Comparison of ENCODE assay signal across 26 cellular contexts in the genomic region with DNA sequence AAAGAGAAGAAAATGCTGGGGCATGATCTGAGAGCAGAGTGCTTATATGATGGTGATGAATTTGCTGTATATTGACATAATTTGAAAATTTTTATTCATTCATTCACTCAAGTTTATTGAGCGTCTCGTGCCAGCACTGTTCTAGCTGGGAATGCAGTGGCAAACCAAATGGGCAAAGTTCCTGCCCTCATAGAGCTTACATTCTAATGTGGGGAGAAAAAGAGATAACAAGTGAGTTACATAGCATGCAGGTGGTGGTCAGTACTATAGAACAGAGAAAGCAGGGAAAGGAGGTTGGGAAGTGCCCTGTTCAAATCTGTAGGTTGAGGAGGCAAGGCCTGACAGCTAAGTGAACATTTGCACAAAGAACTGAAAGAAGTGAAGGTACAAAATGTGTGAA.
"Had no signal": no experiment of that assay in that cellular context is flagged by ENCODE, and none has a peak within 500 bp of the region (broad histone marks: within the 10 kb centered on the region; RNA-seq: fewer than 3 reads in every experiment).

No MANE protein-coding gene starts in this region.

- ATAC-seq: left colon; left lung; lower lobe of right lung; natural killer cell; sciatic nerve; stimulated activated effector memory CD8-positive, alpha-beta T cell treated with anti-CD3 and anti-CD28 coated beads, Interleukin-12 subunit alpha, Interleukin-12 subunit beta, amount 100 ng/mL, for 72 hours had no signal

- H3K36me3 ChIP-seq: neural progenitor cell, right atrium auricular region had no signal

- FAIRE-seq: islet of Langerhans, kidney had no signal

- H3K9ac ChIP-seq: neural progenitor cell, parathyroid adenoma had no signal

- H3K27me3 ChIP-seq: left lung, neural progenitor cell, neutrophil, right atrium auricular region, spleen, suprapubic skin, tibial artery, upper lobe of left lung had no signal

- H3K4me3 ChIP-seq: left lung, lower lobe of right lung, neural progenitor cell, right atrium auricular region, skin epidermis, spleen, suprapubic skin, thoracic aorta, tibial artery, upper lobe of left lung had no signal

- H3K4me2 ChIP-seq: neural progenitor cell had no signal

- H3K9me3 ChIP-seq: left lung, lower lobe of right lung, neutrophil, right atrium auricular region, spleen, suprapubic skin, thoracic aorta, tibial artery, upper lobe of left lung had no signal

- H2AFZ ChIP-seq: neural progenitor cell, parathyroid adenoma had no signal

- DNase-seq: hypothalamus; immature natural killer cell; kidney; left colon; left lung; lower lobe of right lung; mammary epithelial cell; mesenchymal stem cell; natural killer cell; nephron progenitor cell; occipital lobe; spleen; stimulated activated CD4-positive, alpha-beta T cell treated with anti-CD3 and anti-CD28 coated beads, Interleukin-4, amount 100 ng/mL, for 24 hours; stimulated activated naive CD4-positive, alpha-beta T cell; tibial artery; upper lobe of left lung had no signal

- H3K27ac ChIP-seq: left lung, lower lobe of right lung, neural progenitor cell, neutrophil, parathyroid adenoma, right atrium auricular region, skin epidermis, spleen, suprapubic skin, thoracic aorta, tibial artery, upper lobe of left lung had no signal
